ENCODE assay signal across 21 cellular contexts in genomic region chr1:95069711-95070093, GRCh38. TPM values are rescaled to one million over a fixed set of nuclear protein-coding genes. Genes with fewer than 3 reads are reported as not detected.
DNase-seq lines count a peak whose midpoint lies in the region; ATAC-seq, FAIRE-seq and TF ChIP-seq lines count a peak whose summit lies in the region.
"Had no signal": no experiment of that assay in that cellular context is flagged by ENCODE, and none has a peak within 500 bp of the region (broad histone marks: within the 10 kb centered on the region; RNA-seq: fewer than 3 reads in every experiment).

No MANE protein-coding gene starts in this region.

- H3K27ac Mint-ChIP-seq in endodermal cell: peak overlapping the region; percentile 74
- H3K27ac Mint-ChIP-seq: CD4-positive, alpha-beta T cell; GM23338; H9 had no signal

- H3K36me3 ChIP-seq in endodermal cell (ENCODE audit: control insufficient read depth, insufficient read depth, low read length) (peaks cover 9% of the 10 kb centered on the region), liver (ENCODE audit: control insufficient read depth in 4 of 4, insufficient read depth in 3 of 4, low read depth in 1 of 4, low read length in 3 of 4) (peaks cover 0 to 2% (median under 1%) of the 10 kb centered on the region in 4 donors), pancreas (no peaks in the 10 kb centered on the region)
- H3K36me3 ChIP-seq: BLaER1 had no signal

- no peak for TF ChIP-seq EP300 in A549 (IDR thresholded peaks at IDR 0.05)

- FAIRE-seq in A549 (lab: Jason Lieb, UNC) (no peak), pancreas (lab: Jason Lieb, UNC) (no peak)

- TF ChIP-seq POLR2A in A549 (IDR thresholded peaks at IDR 0.05; ENCODE audit: low read length): no peak

- peak overlapping the region; percentile 68 to 79 for H3K27ac ChIP-seq in A549
- H3K27ac ChIP-seq in endodermal cell (ENCODE audit: low read depth, low read length): no peak overlapping the region
- H3K27ac ChIP-seq in liver (ENCODE audit: low read depth in 1 of 2, low read length in 2 of 2): peak overlapping the region; percentile 77 to 79
- peak overlapping the region in 3 of 4 donors; percentile 39 to 76 (median 75) for H3K27ac ChIP-seq in pancreas
- H3K27ac ChIP-seq: BLaER1, SK-N-MC had no signal

- POLR2A ChIA-PET in A549 (lab: Yijun Ruan, JAX): no interaction called here

- CTCF ChIA-PET in A549 (lab: Yijun Ruan, JAX): no interaction called here

- H3K9ac ChIP-seq in endodermal cell (ENCODE audit: extremely low read depth, low read length, poor library complexity, severe bottlenecking) (no peak overlapping the region), liver (ENCODE audit: low read depth in 1 of 2, low read length in 2 of 2) (no peak overlapping the region)
- H3K9ac ChIP-seq: BLaER1 had no signal

- H3K36me3 Mint-ChIP-seq in endodermal cell (ENCODE audit: low read depth): peaks cover 14% of the 10 kb centered on the region

- H3K4me3 ChIP-seq in A549: no peak overlapping the region
- peak overlapping the region; percentile 11 for H3K4me3 ChIP-seq in endodermal cell (ENCODE audit: low read length)
- H3K4me3 ChIP-seq in liver (ENCODE audit: low read depth in 1 of 3, low read length in 3 of 3): no peak overlapping the region
- H3K4me3 ChIP-seq in pancreas: no peak overlapping the region
- H3K4me3 ChIP-seq: BLaER1, GM23338, SK-N-MC had no signal

- H3K4me2 ChIP-seq in A549: peak overlapping the region; percentile 65
- H3K4me2 ChIP-seq: BLaER1, GM23338 had no signal

- H3K9me3 ChIP-seq in A549 (no peaks in the 10 kb centered on the region), endodermal cell (ENCODE audit: control insufficient read depth, low read length) (peaks cover 5% of the 10 kb centered on the region), liver (ENCODE audit: control insufficient read depth in 4 of 4, low read length in 3 of 4) (no peaks in the 10 kb centered on the region), pancreas (no peaks in the 10 kb centered on the region)
- H3K9me3 ChIP-seq: BLaER1 had no signal

- no peak overlapping the region for H3K4me3 Mint-ChIP-seq in endodermal cell
- H3K4me3 Mint-ChIP-seq: CD4-positive, alpha-beta T cell; GM23338; H9 had no signal

- peaks cover 27% of the 10 kb centered on the region for H3K4me1 ChIP-seq in A549
- H3K4me1 ChIP-seq in endodermal cell (ENCODE audit: control insufficient read depth, insufficient read depth, low read length): peaks cover 2% of the 10 kb centered on the region
- peaks cover 10 to 48% (median 42%) of the 10 kb centered on the region in 4 donors for H3K4me1 ChIP-seq in liver (ENCODE audit: control insufficient read depth in 4 of 4, insufficient read depth in 4 of 4, low read length in 3 of 4)
- peaks cover 30 to 46% (median 36%) of the 10 kb centered on the region in 3 donors for H3K4me1 ChIP-seq in pancreas

- H3K27me3 ChIP-seq in endodermal cell (ENCODE audit: control insufficient read depth, insufficient read depth, low read length, poor library complexity, severe bottlenecking) (no peaks in the 10 kb centered on the region), liver (ENCODE audit: control insufficient read depth in 4 of 4, insufficient read depth in 4 of 4, low read length in 3 of 4) (no peaks in the 10 kb centered on the region), pancreas (no peaks in the 10 kb centered on the region)
- H3K27me3 ChIP-seq: BLaER1 had no signal

- ATAC-seq in A549 (no peak), pancreas (no peak), HG02610 (IDR thresholded peaks at IDR 0.05; ENCODE audit: unreplicated experiment) (no peak), sciatic nerve (no peak), HG02973 (IDR thresholded peaks at IDR 0.05; ENCODE audit: unreplicated experiment) (no peak)
- ATAC-seq: GM23338 had no signal

- no peak for DNase-seq in A549 (ENCODE audit: low read depth in 1 of 2, low spot score in 1 of 2)
- no peak for DNase-seq in endodermal cell
- no peak for DNase-seq in pancreas
- no peak for DNase-seq in kidney tubule cell (ENCODE audit: low spot score)
- DNase-seq in sciatic nerve (ENCODE audit: low spot score): no peak
- DNase-seq: CD4-positive, alpha-beta T cell; H9; Karpas-422; NCI-H1092 treated with DMSO at 0.1 percent for 48 hours; NCI-H1436 treated with DMSO at 0.1 percent for 48 hours; NCI-H187 treated with DMSO at 0.1 percent for 48 hours; NCI-H2171 treated with DMSO at 0.1 percent for 48 hours; NCI-H524; NCI-H748 treated with DMSO at 0.1 percent for 48 hours; SIG-M5 had no signal

- H3K9me3 Mint-ChIP-seq in endodermal cell: no peaks in the 10 kb centered on the region
- H3K9me3 Mint-ChIP-seq: CD4-positive, alpha-beta T cell; GM23338; H9 had no signal

- H3K27me3 Mint-ChIP-seq in endodermal cell (ENCODE audit: insufficient read depth): no peaks in the 10 kb centered on the region

- peaks cover 45% of the 10 kb centered on the region for H3K4me1 Mint-ChIP-seq in endodermal cell

- WGBS in A549 (ENCODE audit: missing lambda C conversion rate): 87% methylated on average over 5 of the region's 5 CpGs
- WGBS in endodermal cell (ENCODE audit: insufficient coverage in 1 of 2, insufficient read length in 1 of 2), 2 experiments: 86 to 93% methylated on average over 4 to 5 of the region's 5 CpGs
- 87% methylated on average over 5 of the region's 5 CpGs for WGBS in liver
- WGBS in pancreas, 2 donors: 89 to 91% methylated on average over 5 of the region's 5 CpGs

- no peak for TF ChIP-seq RAD21 in A549 (conservative IDR thresholded peaks at IDR 0.05 in 1 of 2, IDR thresholded peaks at IDR 0.05 in 1 of 2)
- no peak for TF ChIP-seq RAD21 in liver (IDR thresholded peaks at IDR 0.05)

- intact Hi-C loops in pancreas (cut with DNase I): no loop called here
- intact Hi-C loops in sciatic nerve (cut with DNase I): no loop called here

- TF ChIP-seq CTCF in A549 (IDR thresholded peaks at IDR 0.05): no peak
- no peak for TF ChIP-seq CTCF in endodermal cell (conservative IDR thresholded peaks at IDR 0.05)
- TF ChIP-seq CTCF in liver (IDR thresholded peaks at IDR 0.05; ENCODE audit: low read depth, low read length, missing input control): no peak
- no peak for TF ChIP-seq CTCF in pancreas (IDR thresholded peaks at IDR 0.05)

TF ChIP-seq in A549, 52 proteins besides CTCF, POLR2A, EP300 and RAD21:
- TF ChIP-seq TFCP2L1 (CRISPR knock-in tag; IDR thresholded peaks at IDR 0.05): no peak
- no peak for TF ChIP-seq FOSB (CRISPR knock-in tag; IDR thresholded peaks at IDR 0.05)

TF ChIP-seq in liver, 16 proteins besides CTCF, POLR2A, EP300 and RAD21:
- no peak for TF ChIP-seq MAX (IDR thresholded peaks at IDR 0.05)
- no peak for TF ChIP-seq YY1 (IDR thresholded peaks at IDR 0.05)
- no peak for TF ChIP-seq EGR1 (IDR thresholded peaks at IDR 0.05; ENCODE audit: low read depth in 2 of 2)

RNA-seq across cellular contexts. Expression of gene ALG14, which starts 3.0 kb away (rescaled TPM):
- polyA plus RNA-seq in A549 (2011; rRNA removed) (5.0 and 5.3 TPM in 2 replicates), A549 (2017; fragmentation: RNase III; extraction: RNeasy Plus Mini Kit Qiagen cat#74134 plus additional on column Dnase treatment) (5.4 to 7.1 TPM (median 5.7 TPM) in 3 replicates), liver (10 to 100 TPM in 1 of 2 donors, 1 to 10 TPM in 1; 1.0 to 16.6 TPM), pancreas (1 to 10 TPM; 1.1 to 1.3 TPM)
- polyA plus RNA-seq in A549 (2012; cell fraction: cytosol; rRNA removed): 4.5 and 5.1 TPM in 2 replicates
- polyA plus RNA-seq in A549 (2012; cell fraction: nucleus; rRNA removed): 0.78 and 1.2 TPM in 2 replicates
- 7.3 and 12.6 TPM in 2 replicates for polyA minus RNA-seq in A549 (2011; rRNA and poly(A)+ RNA removed)
- total RNA-seq in endodermal cell (1 to 10 TPM; 5.9 to 7.0 TPM), liver (1 to 10 TPM; 1.4 to 2.3 TPM), pancreas (1 to 10 TPM; 4.3 to 6.2 (median 5.7) TPM), sciatic nerve (5.6 TPM)
- 4.1 TPM for polyA plus RNA-seq in endodermal cell (2013, experiment 1 of 2)
- 3.5 TPM for polyA plus RNA-seq in endodermal cell (2013, experiment 2 of 2)

RNA-seq across cellular contexts. Expression of gene TLCD4, which starts 47.5 kb away (rescaled TPM):
- 18.0 and 24.1 TPM in 2 replicates for polyA plus RNA-seq in A549 (2011; rRNA removed)
- 3.6 and 4.5 TPM in 2 replicates for polyA plus RNA-seq in A549 (2012; cell fraction: cytosol; rRNA removed)
- polyA plus RNA-seq in A549 (2012; cell fraction: nucleus; rRNA removed): 1.4 and 3.1 TPM in 2 replicates
- polyA plus RNA-seq in A549 (2017; fragmentation: RNase III; extraction: RNeasy Plus Mini Kit Qiagen cat#74134 plus additional on column Dnase treatment): 12.7 to 14.2 TPM (median 13.3 TPM) in 3 replicates
- 16.0 and 19.7 TPM in 2 replicates for polyA minus RNA-seq in A549 (2011; rRNA and poly(A)+ RNA removed)
- 10 to 100 TPM in 1 of 2 donors, 1 to 10 TPM in 1; 6.4 to 19.3 TPM for total RNA-seq in endodermal cell
- polyA plus RNA-seq in endodermal cell (2013, experiment 1 of 2): 3.5 TPM
- polyA plus RNA-seq in endodermal cell (2013, experiment 2 of 2): 3.8 TPM
- 100 to 1,000 TPM in 1 of 2 donors, 10 to 100 TPM in 1; 78.6 to 131 TPM for total RNA-seq in liver
- polyA plus RNA-seq in liver: 10 to 100 TPM; 24.9 to 92.7 TPM
- 10 to 100 TPM; 12.3 to 19.5 (median 14.2) TPM for total RNA-seq in pancreas
- polyA plus RNA-seq in pancreas: 1 to 10 TPM; 2.1 to 4.5 TPM
- total RNA-seq in sciatic nerve: 27.9 TPM
